ENCODE assay signal across 8 cellular contexts in genomic region chr20:35616465-35617396, GRCh38. TPM values are rescaled to one million over a fixed set of nuclear protein-coding genes. Genes with fewer than 3 reads are reported as not detected.
A peak's percentile ranks its signal among the peaks of the same experiment; 100 is the strongest.
DNase-seq lines count a peak whose midpoint lies in the region; ATAC-seq, FAIRE-seq and TF ChIP-seq lines count a peak whose summit lies in the region.

No MANE protein-coding gene starts in this region.

- H3K36me3 Mint-ChIP-seq in chondrocyte (ENCODE audit: low read depth), result peaks cover 2% of the 10 kb centered on the region

- H3K79me2 ChIP-seq in keratinocyte (ENCODE audit: control insufficient read depth, insufficient read depth, low read length), result no peaks in the 10 kb centered on the region

- H3K4me1 ChIP-seq in keratinocyte (ENCODE audit: control insufficient read depth, extremely low read depth, insufficient read depth, low read length), result peaks cover 22% of the 10 kb centered on the region

- peak overlapping the region; percentile 34 for H3K27ac ChIP-seq in keratinocyte (ENCODE audit: control insufficient read depth, insufficient read depth, low read length)

- ATAC-seq in GM18870 (IDR thresholded peaks at IDR 0.05; ENCODE audit: unreplicated experiment) (peak; percentile 82), HG03025 (IDR thresholded peaks at IDR 0.05; ENCODE audit: low FRiP score, unreplicated experiment) (no peak)

- no peaks in the 10 kb centered on the region for H3K9me1 ChIP-seq in keratinocyte (ENCODE audit: control insufficient read depth, extremely low read depth, insufficient read depth, low read length)

- TF ChIP-seq CTCF in AG09319 (IDR thresholded peaks at IDR 0.05; ENCODE audit: low read depth, low read length) (no peak), chondrocyte (IDR thresholded peaks at IDR 0.05) (no peak), keratinocyte (optimal IDR thresholded peaks at IDR 0.05 in 1 of 3, IDR thresholded peaks at IDR 0.05 in 1 of 3, conservative IDR thresholded peaks at IDR 0.05 in 1 of 3; ENCODE audit: extremely low read depth in 1 of 3, insufficient read depth in 2 of 3, low read length in 3 of 3) (no peak)

- H3K4me2 ChIP-seq in keratinocyte (ENCODE audit: control insufficient read depth, extremely low read depth, insufficient read depth, low read depth, low read length), result peak overlapping the region; percentile 77

- no peak for FAIRE-seq in keratinocyte (lab: Jason Lieb, UNC)

- no peaks in the 10 kb centered on the region for H3K27me3 Mint-ChIP-seq in chondrocyte (ENCODE audit: low read depth)

- H2AFZ ChIP-seq in keratinocyte (ENCODE audit: control insufficient read depth, low read length), result peak overlapping the region; percentile 23

- H3K27ac Mint-ChIP-seq in chondrocyte (ENCODE audit: unreplicated experiment), result peak overlapping the region; percentile 97

- peak overlapping the region; percentile 89 for H3K4me3 Mint-ChIP-seq in chondrocyte (ENCODE audit: unreplicated experiment)

- H3K9me3 Mint-ChIP-seq in chondrocyte (ENCODE audit: low read depth), result no peaks in the 10 kb centered on the region

- H3K9me3 ChIP-seq in keratinocyte (ENCODE audit: control insufficient read depth, low read depth, low read length), result no peaks in the 10 kb centered on the region

- dilution Hi-C loops in keratinocyte (cut with MboI; ENCODE audit: extremely low pct_ligation_motif_present, low sequenced_read_pairs), result no loop called here

- no peaks in the 10 kb centered on the region for H4K20me1 ChIP-seq in keratinocyte (ENCODE audit: control insufficient read depth, extremely low read depth, insufficient read depth, low read length)

- H3K4me3 ChIP-seq in keratinocyte (ENCODE audit: control insufficient read depth in 2 of 3, extremely low read depth in 1 of 3, insufficient read depth in 2 of 3, low read depth in 1 of 3, low read length in 3 of 3), result peak overlapping the region; percentile 35 to 63 (median 37)

- peaks cover 34% of the 10 kb centered on the region for H3K4me1 Mint-ChIP-seq in chondrocyte (ENCODE audit: low read depth)

- DNase-seq in AG09319 (ENCODE audit: extremely low read depth, low read depth) (peak; percentile 40), NCI-H1092 treated with DMSO at 0.1 percent for 48 hours (lab: John Stamatoyannopoulos, UW) (peak; percentile 37), T-helper 9 cell (peak; percentile 57), chondrocyte (ENCODE audit: low spot score) (no peak), keratinocyte (ENCODE audit: low read depth, low spot score) (peak; percentile 98), smooth muscle cell of the brain vasculature (ENCODE audit: low read depth, low spot score) (peak; percentile 99)

- H3K9ac ChIP-seq in keratinocyte (ENCODE audit: control insufficient read depth, extremely low read depth, insufficient read depth, low read length), result peak overlapping the region; percentile 59

- peaks cover 0 to 3% of the 10 kb centered on the region in 2 experiments for H3K36me3 ChIP-seq in keratinocyte (ENCODE audit: control insufficient read depth in 2 of 2, extremely low read depth in 1 of 2, insufficient read depth in 2 of 2, low read length in 2 of 2)

- H3K27me3 ChIP-seq in keratinocyte (ENCODE audit: control insufficient read depth, extremely low read depth, insufficient read depth, low read length), result no peaks in the 10 kb centered on the region

RNA-seq across cellular contexts. Expression of gene SPAG4, which starts 1.1 kb away (rescaled TPM):
- total RNA-seq in chondrocyte, result 1.9 to 8.8 TPM (median 8.6 TPM) in 3 replicates
- polyA plus RNA-seq in keratinocyte, result 0.93 to 1.9 TPM (median 1.3 TPM) in 3 replicates
- 1.0 TPM for polyA plus RNA-seq in keratinocyte (2011; ENCODE audit: low read depth)
- polyA plus RNA-seq in keratinocyte (2011; cell fraction: cytosol; rRNA removed), result 0.85 and 2.0 TPM in 2 replicates
- polyA plus RNA-seq in keratinocyte (2011; cell fraction: nucleus; rRNA removed), result 2.4 and 5.2 TPM in 2 replicates
- 2.4 and 2.5 TPM in 2 replicates for polyA plus RNA-seq in keratinocyte (2012; ENCODE audit: low replicate concordance)
- polyA minus RNA-seq in keratinocyte, result 0.67 to 2.2 TPM in 2 of 3 replicates, not detected in the other
- not detected for polyA minus RNA-seq in keratinocyte (2011; cell fraction: cytosol; rRNA and poly(A)+ RNA removed)
- polyA minus RNA-seq in keratinocyte (2011; cell fraction: nucleus; rRNA and poly(A)+ RNA removed), result 1.4 and 1.5 TPM in 2 replicates

RNA-seq across cellular contexts. Expression of gene CPNE1, which starts 48.0 kb away (rescaled TPM):
- total RNA-seq in chondrocyte, result 127 to 142 TPM (median 142 TPM) in 3 replicates
- polyA plus RNA-seq in keratinocyte, result 95.3 to 171 TPM (median 111 TPM) in 3 replicates
- 79.5 TPM for polyA plus RNA-seq in keratinocyte (2011; ENCODE audit: low read depth)
- 77.6 and 105 TPM in 2 replicates for polyA plus RNA-seq in keratinocyte (2011; cell fraction: cytosol; rRNA removed)
- 251 and 299 TPM in 2 replicates for polyA plus RNA-seq in keratinocyte (2011; cell fraction: nucleus; rRNA removed)
- 167 and 182 TPM in 2 replicates for polyA plus RNA-seq in keratinocyte (2012; ENCODE audit: low replicate concordance)
- polyA minus RNA-seq in keratinocyte, result 108 to 183 TPM (median 140 TPM) in 3 replicates
- polyA minus RNA-seq in keratinocyte (2011; cell fraction: cytosol; rRNA and poly(A)+ RNA removed), result 135 TPM
- 94.5 and 110 TPM in 2 replicates for polyA minus RNA-seq in keratinocyte (2011; cell fraction: nucleus; rRNA and poly(A)+ RNA removed)

RNA-seq across cellular contexts. Expression of gene RBM12, which starts 48.0 kb away (rescaled TPM):
- total RNA-seq in chondrocyte, result 59.0 to 66.5 TPM (median 63.8 TPM) in 3 replicates
- polyA plus RNA-seq in keratinocyte, result 79.6 to 105 TPM (median 98.9 TPM) in 3 replicates
- 25.1 TPM for polyA plus RNA-seq in keratinocyte (2011; ENCODE audit: low read depth)
- polyA plus RNA-seq in keratinocyte (2011; cell fraction: cytosol; rRNA removed), result 43.4 and 60.6 TPM in 2 replicates
- polyA plus RNA-seq in keratinocyte (2011; cell fraction: nucleus; rRNA removed), result 116 and 136 TPM in 2 replicates
- polyA plus RNA-seq in keratinocyte (2012; ENCODE audit: low replicate concordance), result 22.6 and 55.7 TPM in 2 replicates
- 128 to 175 TPM (median 135 TPM) in 3 replicates for polyA minus RNA-seq in keratinocyte
- polyA minus RNA-seq in keratinocyte (2011; cell fraction: cytosol; rRNA and poly(A)+ RNA removed), result 28.8 TPM
- 44.2 and 113 TPM in 2 replicates for polyA minus RNA-seq in keratinocyte (2011; cell fraction: nucleus; rRNA and poly(A)+ RNA removed)
